Comparison of ENCODE assay signal across 18 cellular contexts in genomic region chr13:67143544-67144115, GRCh38.
"Had no signal": no experiment of that assay in that cellular context is flagged by ENCODE, and none has a peak within 500 bp of the region (broad histone marks: within the 10 kb centered on the region; RNA-seq: fewer than 3 reads in every experiment).

No MANE protein-coding gene starts in this region.

- H3K4me3 ChIP-seq: gastroesophageal sphincter, left lung, mucosa of descending colon, right atrium auricular region, thyroid gland had no signal

- H3K27me3 ChIP-seq: gastroesophageal sphincter, left lung, right atrium auricular region, thyroid gland had no signal

- DNase-seq: activated CD4-positive, alpha-beta T cell treated with anti-CD3 and anti-CD28 coated beads, Interleukin-2, amount 10 ng/mL, durations not matched to agents 7 days and 5 days; activated CD4-positive, CD25-positive, alpha-beta regulatory T cell; activated CD8-positive, alpha-beta memory T cell treated with anti-CD3 and anti-CD28 coated beads for 24 hours; activated naive CD4-positive, alpha-beta T cell treated with Interleukin-2 at 50 U/mL for 16 hours; aorta; effector memory CD4-positive, alpha-beta T cell; kidney; left lung; mucosa of descending colon; naive thymus-derived CD8-positive, alpha-beta T cell; nucleus accumbens; stimulated activated CD4-positive, alpha-beta T cell treated with anti-CD3 and anti-CD28 coated beads, Interleukin-2, amount 100 ng/mL, for 48 hours; T-helper 2 cell; thyroid gland had no signal

- H3K36me3 ChIP-seq: gastroesophageal sphincter, left lung, right atrium auricular region, thyroid gland had no signal

- H3K27ac ChIP-seq: epithelial cell of prostate, gastroesophageal sphincter, left lung, thyroid gland had no signal

- ATAC-seq: gastroesophageal sphincter; left lung; mucosa of descending colon; naive thymus-derived CD8-positive, alpha-beta T cell; stimulated activated memory B cell treated with anti-CD40 and anti-IgM and Interleukin-4, amounts not matched to agents 10 μg/mL and 1 μg/mL and 100 μg/mL, for 72 hours had no signal

- H3K9me3 ChIP-seq: gastroesophageal sphincter, left lung, mucosa of descending colon, right atrium auricular region, thyroid gland had no signal
